ENCODE assay signal across 18 cellular contexts in the genomic region with DNA sequence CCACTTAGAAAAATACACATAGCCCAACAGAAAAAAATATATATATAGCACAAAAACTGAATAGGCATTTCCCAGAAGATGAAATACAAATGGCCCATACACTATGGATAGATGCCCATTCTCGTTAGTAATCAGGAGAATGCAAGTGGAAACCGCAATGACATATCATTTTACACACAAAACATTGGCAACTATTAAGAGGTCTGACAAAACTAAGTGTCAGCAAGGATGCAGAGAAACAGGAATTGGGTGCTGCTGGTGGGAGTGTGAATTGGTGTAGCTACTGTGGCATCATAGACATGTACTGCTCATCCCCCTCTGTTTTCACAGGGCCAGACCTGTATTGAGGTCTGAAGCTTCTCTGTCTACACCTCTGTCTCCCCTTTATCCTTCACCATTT.
"Had no signal": no experiment of that assay in that cellular context is flagged by ENCODE, and none has a peak within 500 bp of the region (broad histone marks: within the 10 kb centered on the region; RNA-seq: fewer than 3 reads in every experiment).

No MANE protein-coding gene starts in this region.

- H3K36me3 ChIP-seq: brain microvascular endothelial cell, neural progenitor cell, ovary, right lobe of liver had no signal

- DNase-seq: activated B cell treated with CpG ODN at 0.5 μM for 24 hours; activated CD4-positive, alpha-beta T cell treated with anti-CD3 and anti-CD28 coated beads, Interleukin-2, amount 10 ng/mL, durations not matched to agents 24 days and 14 days; activated CD8-positive, alpha-beta memory T cell treated with anti-CD3 and anti-CD28 coated beads, Interleukin-2, amount 50 U/mL, for 4 hours; activated CD8-positive, alpha-beta T cell treated with anti-CD3 and anti-CD28 coated beads, Interleukin-2, amount 10 ng/mL, durations not matched to agents 7 days and 5 days; activated gamma-delta T cell treated with Interleukin-2 at 50 U/mL for 16 hours; activated T-cell treated with anti-CD3 and anti-CD28 coated beads, Interleukin-2, amount 50 U/mL, for 72 hours; amniotic stem cell; brain microvascular endothelial cell; left colon; midbrain; ovary; right lobe of liver; stimulated activated naive CD8-positive, alpha-beta T cell treated with anti-CD3 and anti-CD28 coated beads, Interleukin-15, amount 100 ng/mL, for 72 hours had no signal

- H3K4me1 Mint-ChIP-seq: activated B cell treated with CpG ODN at 0.5 μM for 24 hours; activated CD4-positive, alpha-beta T cell treated with anti-CD3 and anti-CD28 coated beads, Interleukin-2, amount 10 ng/mL, durations not matched to agents 24 days and 14 days; neural progenitor cell; stimulated activated naive CD8-positive, alpha-beta T cell treated with anti-CD3 and anti-CD28 coated beads, Interleukin-15, amount 100 ng/mL, for 72 hours had no signal

- H3K9ac ChIP-seq: neural progenitor cell had no signal

- H3K9me3 Mint-ChIP-seq: activated B cell treated with CpG ODN at 0.5 μM for 24 hours; activated CD4-positive, alpha-beta T cell treated with anti-CD3 and anti-CD28 coated beads, Interleukin-2, amount 10 ng/mL, durations not matched to agents 24 days and 14 days; neural progenitor cell; stimulated activated naive CD8-positive, alpha-beta T cell treated with anti-CD3 and anti-CD28 coated beads, Interleukin-15, amount 100 ng/mL, for 72 hours; T-helper 1 cell treated with Interleukin-12 subunit alpha and Interleukin-12 subunit beta and Interleukin-4 antibody, amounts not matched to agents 30 μg/mL and 1 μg/mL, for 36 hours; type B pancreatic cell had no signal

- H3K27ac ChIP-seq: brain microvascular endothelial cell, neural progenitor cell, ovary, right lobe of liver had no signal

- H3K4me3 Mint-ChIP-seq: activated B cell treated with CpG ODN at 0.5 μM for 24 hours; activated CD4-positive, alpha-beta T cell treated with anti-CD3 and anti-CD28 coated beads, Interleukin-2, amount 10 ng/mL, durations not matched to agents 24 days and 14 days; activated CD8-positive, alpha-beta T cell treated with anti-CD3 and anti-CD28 coated beads, Interleukin-2, amount 10 ng/mL, durations not matched to agents 7 days and 5 days; activated naive CD8-positive, alpha-beta T cell; activated T-cell treated with anti-CD3 and anti-CD28 coated beads, Interleukin-2, amount 50 U/mL, for 72 hours; neural progenitor cell; stimulated activated naive CD8-positive, alpha-beta T cell treated with anti-CD3 and anti-CD28 coated beads, Interleukin-15, amount 100 ng/mL, for 72 hours; T-helper 1 cell treated with Interleukin-12 subunit alpha and Interleukin-12 subunit beta and Interleukin-4 antibody, amounts not matched to agents 30 μg/mL and 1 μg/mL, for 36 hours; type B pancreatic cell had no signal

- H3K27ac Mint-ChIP-seq: activated B cell treated with CpG ODN at 0.5 μM for 24 hours; activated CD4-positive, alpha-beta T cell treated with anti-CD3 and anti-CD28 coated beads, Interleukin-2, amount 10 ng/mL, durations not matched to agents 24 days and 14 days; activated CD8-positive, alpha-beta T cell treated with anti-CD3 and anti-CD28 coated beads, Interleukin-2, amount 10 ng/mL, durations not matched to agents 7 days and 5 days; activated naive CD8-positive, alpha-beta T cell; activated T-cell treated with anti-CD3 and anti-CD28 coated beads, Interleukin-2, amount 50 U/mL, for 72 hours; neural progenitor cell; stimulated activated naive CD8-positive, alpha-beta T cell treated with anti-CD3 and anti-CD28 coated beads, Interleukin-15, amount 100 ng/mL, for 72 hours; T-helper 1 cell treated with Interleukin-12 subunit alpha and Interleukin-12 subunit beta and Interleukin-4 antibody, amounts not matched to agents 30 μg/mL and 1 μg/mL, for 36 hours; type B pancreatic cell had no signal

- H3K27me3 ChIP-seq: brain microvascular endothelial cell, neural progenitor cell, ovary, right lobe of liver had no signal

- H2AFZ ChIP-seq: neural progenitor cell had no signal

- H3K27me3 Mint-ChIP-seq: activated B cell treated with CpG ODN at 0.5 μM for 24 hours; activated CD4-positive, alpha-beta T cell treated with anti-CD3 and anti-CD28 coated beads, Interleukin-2, amount 10 ng/mL, durations not matched to agents 24 days and 14 days; stimulated activated naive CD8-positive, alpha-beta T cell treated with anti-CD3 and anti-CD28 coated beads, Interleukin-15, amount 100 ng/mL, for 72 hours; type B pancreatic cell had no signal

- H3K9me3 ChIP-seq: ovary, right lobe of liver had no signal

- H3K36me3 Mint-ChIP-seq: activated naive CD8-positive, alpha-beta T cell; neural progenitor cell; type B pancreatic cell had no signal

- H3K4me1 ChIP-seq: neural progenitor cell, right lobe of liver had no signal

- H3K4me3 ChIP-seq: lung, neural progenitor cell, ovary, right lobe of liver had no signal

- H3K4me2 ChIP-seq: neural progenitor cell had no signal

- ATAC-seq: activated CD8-positive, alpha-beta T cell treated with anti-CD3 and anti-CD28 coated beads, Interleukin-2, amount 10 ng/mL, durations not matched to agents 7 days and 5 days; activated T-cell treated with anti-CD3 and anti-CD28 coated beads, Interleukin-2, amount 50 U/mL, for 72 hours; left colon; right lobe of liver; stimulated activated naive CD8-positive, alpha-beta T cell treated with anti-CD3 and anti-CD28 coated beads, Interleukin-15, amount 100 ng/mL, for 72 hours had no signal
